In genomic region chr12:43884683-43885410, GRCh38 we compare ENCODE assay signal across 17 cellular contexts. TPM values are rescaled to one million over a fixed set of nuclear protein-coding genes. Genes with fewer than 3 reads are reported as not detected.
DNase-seq lines count a peak whose midpoint lies in the region; ATAC-seq and TF ChIP-seq lines count a peak whose summit lies in the region.
"Had no signal": no experiment of that assay in that cellular context is flagged by ENCODE, and none has a peak within 500 bp of the region (broad histone marks: within the 10 kb centered on the region; RNA-seq: fewer than 3 reads in every experiment).

No MANE protein-coding gene starts in this region.

- H3K36me3 Mint-ChIP-seq in progenitor cell of endocrine pancreas (ENCODE audit: insufficient read depth): no peaks in the 10 kb centered on the region
- H3K36me3 Mint-ChIP-seq: CD8-positive, alpha-beta memory T cell had no signal

- peak; percentile 7 for DNase-seq in NCI-H748 (lab: John Stamatoyannopoulos, UW; ENCODE audit: unreplicated experiment)
- no peak for DNase-seq in NCI-H748 treated with DMSO at 0.1 percent for 48 hours (lab: John Stamatoyannopoulos, UW)
- peak; percentile 88 for DNase-seq in medulla oblongata (ENCODE audit: extremely low spot score)
- peak; percentile 69 to 72 for DNase-seq in thyroid gland
- no peak for DNase-seq in progenitor cell of endocrine pancreas (ENCODE audit: low spot score, unreplicated experiment)
- no peak for DNase-seq in GM13977 (ENCODE audit: low spot score)
- DNase-seq: activated effector memory CD4-positive, alpha-beta T cell treated with Interleukin-2 at 50 U/mL for 16 hours; CD8-positive, alpha-beta memory T cell; dermis blood vessel endothelial cell; kidney; MG63; NCI-H2171 treated with DMSO at 0.1 percent for 48 hours; stimulated activated CD4-positive, alpha-beta T cell treated with anti-CD3 and anti-CD28 coated beads, Interleukin-4, amount 100 ng/mL, for 1 hour; WERI-Rb-1 had no signal

- H3K9me3 Mint-ChIP-seq in progenitor cell of endocrine pancreas (ENCODE audit: low read depth): no peaks in the 10 kb centered on the region
- H3K9me3 Mint-ChIP-seq: CD8-positive, alpha-beta memory T cell had no signal

- H3K9me3 ChIP-seq in thyroid gland: no peaks in the 10 kb centered on the region
- H3K9me3 ChIP-seq: MG63, vagina had no signal

- WGBS in thyroid gland, 2 donors: 61 to 76% methylated on average over 8 of the region's 8 CpGs

- H3K4me3 ChIP-seq in thyroid gland (replicated peaks in 1 of 3): no peak overlapping the region
- H3K4me3 ChIP-seq: MG63, vagina had no signal

- in situ Hi-C loops in GM13977 (cut with MboI; ENCODE audit: low pct_unique_long_range_greater_than_20kb, low sequenced_read_pairs, unreplicated experiment): loop anchor here (10.0 kb wide), 2 partner anchors 100 to 440 kb away; no protein-coding TSS in a partner anchor

- ATAC-seq in esophagus mucosa: peak; percentile 89
- no peak for ATAC-seq in HG02763 (IDR thresholded peaks at IDR 0.05; ENCODE audit: unreplicated experiment)

- no peak overlapping the region for H3K4me3 Mint-ChIP-seq in progenitor cell of endocrine pancreas (ENCODE audit: low read depth)
- H3K4me3 Mint-ChIP-seq: CD8-positive, alpha-beta memory T cell had no signal

- intact Hi-C loops in thyroid gland (cut with DNase I): no loop called here

- TF ChIP-seq CTCF in thyroid gland (IDR thresholded peaks at IDR 0.05) (no peak), progenitor cell of endocrine pancreas (IDR thresholded peaks at IDR 0.05; ENCODE audit: unreplicated experiment) (no peak), GM13977 (IDR thresholded peaks at IDR 0.05; ENCODE audit: extremely low read depth, insufficient read depth, missing control alignments) (no peak)

- peaks cover 7 to 21% of the 10 kb centered on the region in 2 donors for H3K4me1 ChIP-seq in thyroid gland
- H3K4me1 ChIP-seq: vagina had no signal

- H3K27me3 ChIP-seq in thyroid gland: no peaks in the 10 kb centered on the region
- H3K27me3 ChIP-seq: MG63, vagina had no signal

- peak overlapping the region; percentile 48 to 66 (median 51) for H3K27ac ChIP-seq in thyroid gland
- H3K27ac ChIP-seq: vagina, WERI-Rb-1 had no signal

- no peak overlapping the region for H3K27ac Mint-ChIP-seq in progenitor cell of endocrine pancreas
- H3K27ac Mint-ChIP-seq: CD8-positive, alpha-beta memory T cell had no signal

- TF ChIP-seq POLR2A in thyroid gland (IDR thresholded peaks at IDR 0.05): peak in 1 of 2 donors; percentile 36

- H3K27me3 Mint-ChIP-seq in progenitor cell of endocrine pancreas: no peaks in the 10 kb centered on the region
- H3K27me3 Mint-ChIP-seq: CD8-positive, alpha-beta memory T cell had no signal

- H3K36me3 ChIP-seq in thyroid gland: no peaks in the 10 kb centered on the region
- H3K36me3 ChIP-seq: MG63, vagina, WERI-Rb-1 had no signal

- no peaks in the 10 kb centered on the region for H3K4me1 Mint-ChIP-seq in progenitor cell of endocrine pancreas (ENCODE audit: low read depth)
- H3K4me1 Mint-ChIP-seq: CD8-positive, alpha-beta memory T cell had no signal

RNA-seq across cellular contexts. Expression of gene TMEM117, which starts 49.0 kb away (rescaled TPM):
- 14.3 TPM for total RNA-seq in esophagus mucosa
- total RNA-seq in thyroid gland: 10 to 100 TPM; 18.9 to 32.4 (median 24.7) TPM
- total RNA-seq in progenitor cell of endocrine pancreas: 8.9 and 11.6 TPM in 2 replicates

Comparison
In these comparisons a context has a peak if more than half of its experiments do, and no peak if none do; other contexts are left out.
1. DNase-seq: peak in NCI-H748 (single experiment), medulla oblongata (single experiment) and thyroid gland (2 of 2); none in NCI-H748 treated with DMSO at 0.1 percent for 48 hours (single experiment), progenitor cell of endocrine pancreas (single experiment) and GM13977 (single experiment).